Comparison of ENCODE assay signal across 8 cellular contexts in genomic region chr12:6200266-6201198, GRCh38. TPM values are rescaled to one million over a fixed set of nuclear protein-coding genes. Genes with fewer than 3 reads are reported as not detected.
DNase-seq lines count a peak whose midpoint lies in the region; ATAC-seq and TF ChIP-seq lines count a peak whose summit lies in the region.

TSS of gene CD9 (plus strand) at chr12:6200400. CDS start at chr12:6200500, 100 bp downstream.

- H3K14ac ChIP-seq in IMR-90 (replicated peaks; ENCODE audit: low read depth, low read length) = peak within 1 kb of the TSS; percentile 74

- H2AK9ac ChIP-seq in IMR-90 (replicated peaks; ENCODE audit: low read depth, low read length, poor library complexity) = peak within 1 kb of the TSS; percentile 90

- H3K18ac ChIP-seq in IMR-90 (ENCODE audit: low read depth, low read length) = no peak within 1 kb of the TSS; the same call in 1 of the 2 replicates

- peak within 1 kb of the TSS; percentile 91 for H2AFZ ChIP-seq in IMR-90 (replicated peaks; ENCODE audit: low read length, poor library complexity)

- H4K8ac ChIP-seq in IMR-90 (ENCODE audit: low read depth in 2 of 2, low read length in 2 of 2) = peak within 1 kb of the TSS; percentile 45 to 85; a peak in 1 of 4 replicates

- POLR2A ChIA-PET in IMR-90 (lab: Charles Lee; ENCODE audit: unreplicated experiment) = interaction anchor here (0.6 kb wide), 1 partner anchor 84 kb away, joined by 3 read pairs; no protein-coding TSS in a partner anchor

- H4K5ac ChIP-seq in IMR-90 (ENCODE audit: low read depth, low read length) = peak within 1 kb of the TSS; percentile 6

- H3K36me3 Mint-ChIP-seq in endothelial cell (ENCODE audit: low read depth, unreplicated experiment) = no peaks in the 10 kb centered on the region

- no peak within 1 kb of the TSS for H2BK5ac ChIP-seq in IMR-90 (ENCODE audit: low read depth, low read length, poor library complexity, severe bottlenecking)

- peak within 1 kb of the TSS; percentile 86 for H2AK5ac ChIP-seq in IMR-90 (ENCODE audit: low read depth, low read length)

- peak within 1 kb of the TSS; percentile 83 for H3K4me3 ChIP-seq in IMR-90 (ENCODE audit: insufficient read depth, low read depth, low read length)

- peaks cover 55% of the 10 kb centered on the region for H3K4me1 Mint-ChIP-seq in endothelial cell (ENCODE audit: unreplicated experiment)

- H3K27ac Mint-ChIP-seq in endothelial cell (ENCODE audit: unreplicated experiment) = no peak within 1 kb of the TSS

- ATAC-seq in IMR-90 (ENCODE audit: low read depth) (peak; percentile 71), GM19035 (IDR thresholded peaks at IDR 0.05; ENCODE audit: unreplicated experiment) (no peak), GM21576 (IDR thresholded peaks at IDR 0.05; ENCODE audit: unreplicated experiment) (no peak)
- ATAC-seq in stimulated activated naive CD8-positive, alpha-beta T cell treated with anti-CD3 and anti-CD28 coated beads, Interleukin-15, Interleukin-2, amounts not matched to agents 100 U/mL and 50 U/mL, for 24 hours = peak; percentile 53

- DNase-seq in CD1c-positive myeloid dendritic cell (ENCODE audit: extremely low spot score) (peak; percentile 58), IMR-90 (no peak), endothelial cell (ENCODE audit: low spot score) (no peak), midbrain (lab: John Stamatoyannopoulos, UW) (peak; percentile 49)
- DNase-seq in activated CD4-positive, alpha-beta T cell treated with anti-CD3 and anti-CD28 coated beads, Interleukin-2, amount 50 U/mL, for 1 hour = peak; percentile 13
- DNase-seq in stimulated activated naive CD8-positive, alpha-beta T cell treated with anti-CD3 and anti-CD28 coated beads, Interleukin-15, Interleukin-2, amounts not matched to agents 100 U/mL and 50 U/mL, for 24 hours = peak; percentile 61

- peak within 1 kb of the TSS; percentile 60; the same call in 1 of the 3 replicates for H2BK15ac ChIP-seq in IMR-90 (ENCODE audit: low read depth, low read length)

- no TSS peak for BruUV-seq in IMR-90 (replicated peaks; lab: Mats Ljungman, UMichigan)

- H3K27me3 ChIP-seq in IMR-90 (ENCODE audit: control insufficient read depth, insufficient read depth, low read length) = no peaks in the 10 kb centered on the region; the same call in 1 of the 2 replicates

- H3K4me3 Mint-ChIP-seq in endothelial cell (ENCODE audit: unreplicated experiment) = peak within 1 kb of the TSS; percentile 88

- H3K56ac ChIP-seq in IMR-90 (ENCODE audit: extremely low read depth, insufficient read depth, low read length) = no peak within 1 kb of the TSS; the same call in 1 of the 2 replicates

- CTCF ChIA-PET in IMR-90 (lab: Yijun Ruan, JAX) = interaction anchor here (0.6 to 2.1 kb wide), 3 partner anchors 78 to 132 kb away, joined by 3 to 8 read pairs (median 8); no protein-coding TSS in a partner anchor

- peaks cover 16% of the 10 kb centered on the region for H3K4me1 ChIP-seq in IMR-90 (ENCODE audit: control insufficient read depth, insufficient read depth, low read length)

- H3K9ac ChIP-seq in IMR-90 (ENCODE audit: low read depth, low read length) = peak within 1 kb of the TSS; percentile 48

- no peak for TF ChIP-seq POLR2A in IMR-90 (IDR thresholded peaks at IDR 0.05; ENCODE audit: low read depth, low read length)

- peaks cover 16% of the 10 kb centered on the region for H3K9me1 ChIP-seq in IMR-90 (ENCODE audit: insufficient read depth, low read length)

- H3K9me3 ChIP-seq in IMR-90 (ENCODE audit: control insufficient read depth, insufficient read depth, low read length) = no peaks in the 10 kb centered on the region

- H3K27me3 Mint-ChIP-seq in endothelial cell (ENCODE audit: unreplicated experiment) = peaks cover 21% of the 10 kb centered on the region

- TF ChIP-seq RAD21 in IMR-90 (IDR thresholded peaks at IDR 0.05; ENCODE audit: low read length) = no peak

- intact Hi-C loops in IMR-90 (cut with micrococcal nuclease) = no loop called here

- H3K23ac ChIP-seq in IMR-90 (ENCODE audit: low read depth, low read length) = peak within 1 kb of the TSS; percentile 87

- peaks cover 3 to 45% of the 10 kb centered on the region in 2 experiments; a peak in 2 of 4 replicates for H3K79me1 ChIP-seq in IMR-90 (ENCODE audit: low read depth in 1 of 2, low read length in 2 of 2)

- in situ Hi-C loops in IMR-90 (cut with MboI; ENCODE audit: low sequenced_read_pairs) = no loop called here

- peak within 1 kb of the TSS; percentile 62; the same call in 1 of the 2 replicates for H2BK20ac ChIP-seq in IMR-90 (ENCODE audit: low read depth, low read length)

- peak within 1 kb of the TSS; percentile 70 for H3K4ac ChIP-seq in IMR-90 (ENCODE audit: low read depth, low read length)

- peak within 1 kb of the TSS; percentile 61 for H4K91ac ChIP-seq in IMR-90 (ENCODE audit: insufficient read depth, low read depth, low read length)

- dilution Hi-C loops in IMR-90 (cut with HindIII; ENCODE audit: low sequenced_read_pairs, unreplicated experiment) = no loop called here

- H3K36me3 ChIP-seq in IMR-90 (ENCODE audit: control insufficient read depth, insufficient read depth, low read length) = no peaks in the 10 kb centered on the region

- peak within 1 kb of the TSS; percentile 75 for H2BK120ac ChIP-seq in IMR-90 (ENCODE audit: low read depth, low read length)

- TF ChIP-seq CTCF in IMR-90 (conservative IDR thresholded peaks at IDR 0.05; ENCODE audit: low read depth, low read length) = no peak
- TF ChIP-seq CTCF in endothelial cell (IDR thresholded peaks at IDR 0.05; ENCODE audit: unreplicated experiment) = no peak

- peak within 1 kb of the TSS; percentile 22; the same call in 1 of the 2 replicates for H3K27ac ChIP-seq in IMR-90 (ENCODE audit: insufficient read depth, low read length)

- peak within 1 kb of the TSS; percentile 90 for H3K4me2 ChIP-seq in IMR-90 (ENCODE audit: low read depth, low read length)

- peaks cover 12% of the 10 kb centered on the region; the same call in 1 of the 2 replicates for H4K20me1 ChIP-seq in IMR-90 (ENCODE audit: insufficient read depth, low read length)

- H3K9me3 Mint-ChIP-seq in endothelial cell (ENCODE audit: unreplicated experiment) = no peaks in the 10 kb centered on the region

- WGBS in IMR-90 (ENCODE audit: extremely low coverage in 2 of 2, insufficient read length in 1 of 2), 2 experiments = 2% methylated on average over 30 of the region's 79 CpGs; no CpG with 5 or more reads in 1 of the 2 experiments

TF ChIP-seq in IMR-90, 13 proteins besides CTCF, POLR2A, EP300 and RAD21:
- TF ChIP-seq USF2 (IDR thresholded peaks at IDR 0.05; ENCODE audit: low read depth, low read length) (no peak), RFX5 (IDR thresholded peaks at IDR 0.05; ENCODE audit: low read depth, low read length) (no peak), RCOR1 (IDR thresholded peaks at IDR 0.05; ENCODE audit: insufficient replicate concordance, low read length) (no peak), MAFK (IDR thresholded peaks at IDR 0.05; ENCODE audit: low read depth, low read length) (no peak)

RNA-seq across cellular contexts. Expression of gene CD9, which starts in this region (rescaled TPM):
- total RNA-seq in IMR-90 (2012; rRNA removed) (48.8 and 70.0 TPM in 2 replicates), endothelial cell (ENCODE audit: unreplicated experiment) (67.2 TPM)
- polyA plus RNA-seq in IMR-90 (2012; rRNA removed) = 69.1 and 70.9 TPM in 2 replicates
- polyA plus RNA-seq in IMR-90 (2012; cell fraction: cytosol; rRNA removed) = 50.1 and 55.3 TPM in 2 replicates
- 19.2 and 35.5 TPM in 2 replicates for polyA plus RNA-seq in IMR-90 (2012; cell fraction: nucleus; rRNA removed; ENCODE audit: low replicate concordance)

Comparison
In these comparisons a context has a peak if more than half of its experiments do, and no peak if none do; other contexts are left out.
1. DNase-seq: peak in CD1c-positive myeloid dendritic cell (single experiment), activated CD4-positive, alpha-beta T cell treated with anti-CD3 and anti-CD28 coated beads, Interleukin-2, amount 50 U/mL, for 1 hour (single experiment), midbrain (single experiment) and stimulated activated naive CD8-positive, alpha-beta T cell treated with anti-CD3 and anti-CD28 coated beads, Interleukin-15, Interleukin-2, amounts not matched to agents 100 U/mL and 50 U/mL, for 24 hours (single experiment); none in IMR-90 (single experiment) and endothelial cell (single experiment).
2. ATAC-seq: peak in IMR-90 (single experiment) and stimulated activated naive CD8-positive, alpha-beta T cell treated with anti-CD3 and anti-CD28 coated beads, Interleukin-15, Interleukin-2, amounts not matched to agents 100 U/mL and 50 U/mL, for 24 hours (single experiment); none in GM19035 (single experiment) and GM21576 (single experiment).